ENCODE assay signal across 8 cellular contexts in the genomic region with DNA sequence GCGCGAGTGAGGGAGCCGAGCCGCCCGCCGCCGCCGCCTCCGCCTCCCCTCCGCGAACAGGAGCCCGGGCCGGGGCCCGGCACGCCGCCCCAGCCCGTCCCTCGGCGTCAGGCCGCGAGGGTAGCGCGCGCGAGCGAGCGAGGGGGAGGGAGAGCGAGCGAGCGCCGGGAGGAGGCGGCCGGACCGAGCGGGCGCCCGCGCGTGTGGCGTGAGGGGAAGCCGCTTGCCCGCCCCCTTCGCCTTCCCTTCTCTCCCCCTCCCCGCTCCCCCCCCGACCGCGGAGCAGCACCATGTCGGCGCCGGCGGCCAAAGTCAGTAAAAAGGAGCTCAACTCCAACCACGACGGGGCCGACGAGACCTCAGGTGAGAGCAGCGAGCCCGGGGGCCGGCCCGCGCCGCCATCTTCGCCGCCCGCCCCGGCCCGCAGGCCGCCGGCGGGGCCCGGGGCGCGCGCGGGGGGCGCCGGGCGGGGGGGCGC. TPM values are rescaled to one million over a fixed set of nuclear protein-coding genes. Genes with fewer than 3 reads are reported as not detected.
A peak's percentile ranks its signal among the peaks of the same experiment; 100 is the strongest.
DNase-seq lines count a peak whose midpoint lies in the region; ATAC-seq and TF ChIP-seq lines count a peak whose summit lies in the region.

No MANE protein-coding gene starts in this region.

- H3K4me1 Mint-ChIP-seq in central memory CD8-positive, alpha-beta T cell, result peaks cover 55% of the 10 kb centered on the region
- H3K4me1 Mint-ChIP-seq in stimulated activated naive CD8-positive, alpha-beta T cell treated with anti-CD3 and anti-CD28 coated beads, Interleukin-15, Interleukin-2, amounts not matched to agents 100 ng/mL and 50 ng/mL, for 24 hours (ENCODE audit: low read depth), result peaks cover 69% of the 10 kb centered on the region

- ATAC-seq in GM18517 (IDR thresholded peaks at IDR 0.05; ENCODE audit: unreplicated experiment) (peak; percentile 1), HG02840 (IDR thresholded peaks at IDR 0.05; ENCODE audit: low FRiP score, unreplicated experiment) (peak; percentile 3), RWPE2 (ENCODE audit: low read depth) (no peak)
- peak; percentile 11 for ATAC-seq in central memory CD8-positive, alpha-beta T cell (replicated peaks; ENCODE audit: extremely low read depth, poor library complexity, severe bottlenecking)

- H3K27ac ChIP-seq in RWPE2 (ENCODE audit: poor library complexity, severe bottlenecking) (peak overlapping the region; percentile 92), liver (ENCODE audit: low read depth in 1 of 2, low read length in 2 of 2) (peak overlapping the region; percentile 68 to 84)

- H3K9ac ChIP-seq in liver (ENCODE audit: low read depth in 1 of 2, low read length in 2 of 2), result no peak overlapping the region

- H3K4me1 ChIP-seq in RWPE2 (ENCODE audit: insufficient read depth, poor library complexity, severe bottlenecking) (peaks cover 21% of the 10 kb centered on the region), liver (ENCODE audit: control insufficient read depth in 4 of 4, insufficient read depth in 4 of 4, low read length in 3 of 4) (peaks cover 0 to 42% (median 21%) of the 10 kb centered on the region in 4 donors)

- no peak for TF ChIP-seq RAD21 in liver (IDR thresholded peaks at IDR 0.05)

- H3K27ac Mint-ChIP-seq in central memory CD8-positive, alpha-beta T cell (ENCODE audit: low read depth), result no peak overlapping the region
- peak overlapping the region; percentile 52 for H3K27ac Mint-ChIP-seq in stimulated activated naive CD8-positive, alpha-beta T cell treated with anti-CD3 and anti-CD28 coated beads, Interleukin-15, Interleukin-2, amounts not matched to agents 100 ng/mL and 50 ng/mL, for 24 hours

- H3K9me3 ChIP-seq in RWPE2 (ENCODE audit: severe bottlenecking) (no peaks in the 10 kb centered on the region), liver (ENCODE audit: control insufficient read depth in 4 of 4, low read length in 3 of 4) (no peaks in the 10 kb centered on the region)

- peaks cover 42% of the 10 kb centered on the region for H3K36me3 ChIP-seq in RWPE2 (ENCODE audit: low read depth)
- peaks cover 5 to 29% (median 22%) of the 10 kb centered on the region in 4 donors for H3K36me3 ChIP-seq in liver (ENCODE audit: control insufficient read depth in 4 of 4, insufficient read depth in 3 of 4, low read depth in 1 of 4, low read length in 3 of 4)

- H3K9me3 Mint-ChIP-seq in central memory CD8-positive, alpha-beta T cell, result no peaks in the 10 kb centered on the region
- no peaks in the 10 kb centered on the region for H3K9me3 Mint-ChIP-seq in stimulated activated naive CD8-positive, alpha-beta T cell treated with anti-CD3 and anti-CD28 coated beads, Interleukin-15, Interleukin-2, amounts not matched to agents 100 ng/mL and 50 ng/mL, for 24 hours

- no peak for DNase-seq in RWPE2 (ENCODE audit: low spot score)
- no peak for DNase-seq in central memory CD8-positive, alpha-beta T cell (ENCODE audit: low spot score in 2 of 2)
- DNase-seq in NAMALWA (ENCODE audit: low spot score), result no peak
- DNase-seq in A172 (ENCODE audit: low spot score), result no peak

- peak overlapping the region; percentile 93 for H3K4me3 ChIP-seq in RWPE2 (ENCODE audit: severe bottlenecking)
- peak overlapping the region in 2 of 3 donors; percentile 53 to 99 for H3K4me3 ChIP-seq in liver (ENCODE audit: low read depth in 1 of 3, low read length in 3 of 3)

- H3K36me3 Mint-ChIP-seq in central memory CD8-positive, alpha-beta T cell (ENCODE audit: insufficient read depth), result peaks cover 42% of the 10 kb centered on the region
- peaks cover 49% of the 10 kb centered on the region for H3K36me3 Mint-ChIP-seq in stimulated activated naive CD8-positive, alpha-beta T cell treated with anti-CD3 and anti-CD28 coated beads, Interleukin-15, Interleukin-2, amounts not matched to agents 100 ng/mL and 50 ng/mL, for 24 hours (ENCODE audit: low read depth)

- no peaks in the 10 kb centered on the region for H3K27me3 Mint-ChIP-seq in central memory CD8-positive, alpha-beta T cell
- H3K27me3 Mint-ChIP-seq in stimulated activated naive CD8-positive, alpha-beta T cell treated with anti-CD3 and anti-CD28 coated beads, Interleukin-15, Interleukin-2, amounts not matched to agents 100 ng/mL and 50 ng/mL, for 24 hours, result no peaks in the 10 kb centered on the region

- TF ChIP-seq CTCF in RWPE2 (IDR thresholded peaks at IDR 0.05; ENCODE audit: poor library complexity, severe bottlenecking) (no peak), liver (IDR thresholded peaks at IDR 0.05; ENCODE audit: low read depth, low read length, missing input control) (no peak)

- no peaks in the 10 kb centered on the region for H3K27me3 ChIP-seq in RWPE2 (ENCODE audit: insufficient read depth, poor library complexity, severe bottlenecking)
- H3K27me3 ChIP-seq in liver (ENCODE audit: control insufficient read depth in 4 of 4, insufficient read depth in 4 of 4, low read length in 3 of 4), result no peaks in the 10 kb centered on the region

- H3K4me3 Mint-ChIP-seq in central memory CD8-positive, alpha-beta T cell, result peak overlapping the region; percentile 81
- H3K4me3 Mint-ChIP-seq in stimulated activated naive CD8-positive, alpha-beta T cell treated with anti-CD3 and anti-CD28 coated beads, Interleukin-15, Interleukin-2, amounts not matched to agents 100 ng/mL and 50 ng/mL, for 24 hours, result peak overlapping the region; percentile 60

- under 1% methylated on average over 78 of the region's 78 CpGs for WGBS in liver

TF ChIP-seq in liver, 16 proteins besides CTCF, POLR2A, EP300 and RAD21:
- TF ChIP-seq SP1 (IDR thresholded peaks at IDR 0.05), result no peak
- TF ChIP-seq, protein P1, sequence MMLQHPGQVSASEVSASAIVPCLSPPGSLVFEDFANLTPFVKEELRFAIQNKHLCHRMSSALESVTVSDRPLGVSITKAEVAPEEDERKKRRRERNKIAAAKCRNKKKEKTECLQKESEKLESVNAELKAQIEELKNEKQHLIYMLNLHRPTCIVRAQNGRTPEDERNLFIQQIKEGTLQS (IDR thresholded peaks at IDR 0.05), result no peak
- TF ChIP-seq YY1 (IDR thresholded peaks at IDR 0.05), result peak; percentile 22

RNA-seq across cellular contexts. Expression of a gene that starts 0.3 kb away (rescaled TPM):
- 10 to 100 TPM; 79.9 to 95.6 TPM for total RNA-seq in liver
- polyA plus RNA-seq in liver, result 10 to 100 TPM; 58.2 to 58.8 TPM
- 1,187 and 1,647 TPM in 2 replicates for total RNA-seq in A172 (2014; rRNA removed; shearing (Covaris generic))

RNA-seq across cellular contexts. Expression of a gene that starts 13.0 kb away (rescaled TPM):
- 1 to 10 TPM; 2.0 to 4.2 TPM for total RNA-seq in liver
- polyA plus RNA-seq in liver, result 1 to 10 TPM in 1 of 2 donors, under 1 TPM in 1; 0.61 to 1.1 TPM
- 16.6 and 18.1 TPM in 2 replicates for total RNA-seq in A172 (2014; rRNA removed; shearing (Covaris generic))

RNA-seq across cellular contexts. Expression of a gene that starts 32.7 kb away (rescaled TPM):
- total RNA-seq in liver, result 10 to 100 TPM; 10.9 to 58.0 TPM
- 10 to 100 TPM; 18.5 to 20.7 TPM for polyA plus RNA-seq in liver
- total RNA-seq in A172 (2014; rRNA removed; shearing (Covaris generic)), result 239 and 244 TPM in 2 replicates

RNA-seq across cellular contexts. Expression of a gene that starts 34.6 kb away (rescaled TPM):
- 10 to 100 TPM; 24.7 to 29.7 TPM for total RNA-seq in liver
- polyA plus RNA-seq in liver, result 10 to 100 TPM; 30.9 to 48.2 TPM
- total RNA-seq in A172 (2014; rRNA removed; shearing (Covaris generic)), result 153 and 193 TPM in 2 replicates

Comparison
In these comparisons a context has a peak if more than half of its experiments do, and no peak if none do; other contexts are left out.
1. RNA of a gene that starts 0.3 kb away (total RNA-seq): 1,187 to 1,647 TPM in A172; 79.9 to 95.6 TPM in liver; every median in the first group is over 10 times any median in the second.